Comparison of ENCODE assay signal across 1 cellular context in the genomic region with DNA sequence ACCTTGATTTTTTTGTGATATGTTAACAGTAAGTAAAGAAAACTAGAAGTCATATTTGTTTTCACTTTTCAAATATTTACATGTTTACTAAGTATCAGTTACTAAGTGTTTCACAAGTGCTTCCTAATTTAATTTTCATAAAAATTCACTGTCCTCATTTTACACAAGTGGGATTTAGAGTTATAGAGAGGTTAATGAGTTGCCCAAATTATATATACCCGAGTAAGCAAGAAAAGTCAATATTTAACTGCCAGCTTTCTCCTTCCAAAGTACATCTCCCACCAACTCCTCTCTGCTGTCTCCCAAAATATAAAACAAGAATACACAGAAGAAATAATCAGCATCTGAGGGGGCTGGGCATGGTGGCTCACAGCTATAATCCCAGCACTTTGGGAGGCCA.
TF ChIP-seq lines count a peak whose summit lies in the region.

No MANE protein-coding gene starts in this region.

TF ChIP-seq in HepG2, 621 proteins besides CTCF, POLR2A, EP300 and RAD21 (continued from another document):
- TF ChIP-seq THAP7 (CRISPR knock-in tag; IDR thresholded peaks at IDR 0.05) (no peak), ZNF713 (CRISPR knock-in tag; IDR thresholded peaks at IDR 0.05) (no peak)
- TF ChIP-seq, protein P1, sequence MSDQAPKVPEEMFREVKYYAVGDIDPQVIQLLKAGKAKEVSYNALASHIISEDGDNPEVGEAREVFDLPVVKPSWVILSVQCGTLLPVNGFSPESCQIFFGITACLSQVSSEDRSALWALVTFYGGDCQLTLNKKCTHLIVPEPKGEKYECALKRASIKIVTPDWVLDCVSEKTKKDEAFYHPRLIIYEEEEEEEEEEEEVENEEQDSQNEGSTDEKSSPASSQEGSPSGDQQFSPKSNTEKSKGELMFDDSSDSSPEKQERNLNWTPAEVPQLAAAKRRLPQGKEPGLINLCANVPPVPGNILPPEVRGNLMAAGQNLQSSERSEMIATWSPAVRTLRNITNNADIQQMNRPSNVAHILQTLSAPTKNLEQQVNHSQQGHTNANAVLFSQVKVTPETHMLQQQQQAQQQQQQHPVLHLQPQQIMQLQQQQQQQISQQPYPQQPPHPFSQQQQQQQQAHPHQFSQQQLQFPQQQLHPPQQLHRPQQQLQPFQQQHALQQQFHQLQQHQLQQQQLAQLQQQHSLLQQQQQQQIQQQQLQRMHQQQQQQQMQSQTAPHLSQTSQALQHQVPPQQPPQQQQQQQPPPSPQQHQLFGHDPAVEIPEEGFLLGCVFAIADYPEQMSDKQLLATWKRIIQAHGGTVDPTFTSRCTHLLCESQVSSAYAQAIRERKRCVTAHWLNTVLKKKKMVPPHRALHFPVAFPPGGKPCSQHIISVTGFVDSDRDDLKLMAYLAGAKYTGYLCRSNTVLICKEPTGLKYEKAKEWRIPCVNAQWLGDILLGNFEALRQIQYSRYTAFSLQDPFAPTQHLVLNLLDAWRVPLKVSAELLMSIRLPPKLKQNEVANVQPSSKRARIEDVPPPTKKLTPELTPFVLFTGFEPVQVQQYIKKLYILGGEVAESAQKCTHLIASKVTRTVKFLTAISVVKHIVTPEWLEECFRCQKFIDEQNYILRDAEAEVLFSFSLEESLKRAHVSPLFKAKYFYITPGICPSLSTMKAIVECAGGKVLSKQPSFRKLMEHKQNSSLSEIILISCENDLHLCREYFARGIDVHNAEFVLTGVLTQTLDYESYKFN (CRISPR knock-in tag; conservative IDR thresholded peaks at IDR 0.05), result 0 out of 2 replicates have a peak, but pooled peaks have one; percentile 18
TF ChIP-seq in HepG2: peak in this region for 6.
